Comparison of ENCODE assay signal across 12 cellular contexts in genomic region chr9:111356567-111357244, GRCh38. TPM values are rescaled to one million over a fixed set of nuclear protein-coding genes. Genes with fewer than 3 reads are reported as not detected.
DNase-seq lines count a peak whose midpoint lies in the region; ATAC-seq and TF ChIP-seq lines count a peak whose summit lies in the region.
"Had no signal": no experiment of that assay in that cellular context is flagged by ENCODE, and none has a peak within 500 bp of the region (broad histone marks: within the 10 kb centered on the region; RNA-seq: fewer than 3 reads in every experiment).

No MANE protein-coding gene starts in this region.

- H3K27me3 ChIP-seq in left ventricle myocardium inferior (ENCODE audit: low read depth) = no peaks in the 10 kb centered on the region
- no peaks in the 10 kb centered on the region for H3K27me3 ChIP-seq in kidney epithelial cell (ENCODE audit: control insufficient read depth, insufficient read depth, low read length)
- H3K27me3 ChIP-seq in aorta (ENCODE audit: control insufficient read depth in 1 of 2, insufficient read depth in 2 of 2, low read length in 1 of 2) = no peaks in the 10 kb centered on the region

- H3K36me3 ChIP-seq in left ventricle myocardium inferior (peaks cover 17% of the 10 kb centered on the region), kidney epithelial cell (ENCODE audit: control insufficient read depth, insufficient read depth, low read length) (peaks cover 1% of the 10 kb centered on the region), aorta (ENCODE audit: control insufficient read depth in 1 of 2, insufficient read depth in 2 of 2, low read length in 1 of 2) (peaks cover 0 to 2% of the 10 kb centered on the region in 2 donors)
- H3K36me3 ChIP-seq: HAP-1 had no signal

- ATAC-seq in Right ventricle myocardium inferior (peak; percentile 48), aorta (ENCODE audit: low FRiP score) (peak; percentile 79), HG03520 (IDR thresholded peaks at IDR 0.05; ENCODE audit: unreplicated experiment) (no peak)

- 32 to 33% methylated on average over 11 of the region's 11 CpGs for WGBS in aorta, 2 donors

- H3K27ac ChIP-seq in left ventricle myocardium inferior (replicated peaks) (no peak overlapping the region), aorta (ENCODE audit: low read depth in 1 of 2, low read length in 2 of 2) (no peak overlapping the region)

- TF ChIP-seq CTCF in left ventricle myocardium inferior (IDR thresholded peaks at IDR 0.05; ENCODE audit: borderline replicate concordance) (no peak), astrocyte of the spinal cord (IDR thresholded peaks at IDR 0.05; ENCODE audit: low read depth, low read length) (no peak), kidney epithelial cell (IDR thresholded peaks at IDR 0.05; ENCODE audit: insufficient read depth, low read length, poor library complexity, severe bottlenecking) (no peak)

- no peaks in the 10 kb centered on the region for H3K9me3 ChIP-seq in left ventricle myocardium inferior (replicated peaks)
- no peaks in the 10 kb centered on the region for H3K9me3 ChIP-seq in aorta (ENCODE audit: control insufficient read depth, low read length)
- H3K9me3 ChIP-seq: HAP-1 had no signal

- no peak for DNase-seq in Right ventricle myocardium inferior (ENCODE audit: missing footprints)
- no peak for DNase-seq in left ventricle myocardium inferior
- DNase-seq in astrocyte of the spinal cord (ENCODE audit: low read depth, low spot score) = peak; percentile 92
- peak; percentile 87 for DNase-seq in kidney epithelial cell (ENCODE audit: low read depth)
- DNase-seq in aorta = no peak
- no peak for DNase-seq in HuH-7 (ENCODE audit: low spot score)
- no peak for DNase-seq in NCI-H1105 treated with DMSO at 0.1 percent for 48 hours (lab: John Stamatoyannopoulos, UW)
- DNase-seq: central memory CD4-positive, alpha-beta T cell; RPMI8226 had no signal

- in situ Hi-C loops in astrocyte of the spinal cord (cut with HindIII; ENCODE audit: low sequenced_read_pairs) = no loop called here

- intact Hi-C loops in Right ventricle myocardium inferior (cut with DNase I) (no loop called here), left ventricle myocardium inferior (cut with micrococcal nuclease) (no loop called here), aorta (cut with DNase I) (no loop called here)

- H3K4me1 ChIP-seq in left ventricle myocardium inferior (peaks cover 7% of the 10 kb centered on the region), aorta (ENCODE audit: control insufficient read depth in 1 of 2, insufficient read depth in 2 of 2, low read length in 2 of 2) (no peaks in the 10 kb centered on the region)
- H3K4me1 ChIP-seq: HAP-1 had no signal

- H3K4me3 ChIP-seq in left ventricle myocardium inferior = no peak overlapping the region
- peak overlapping the region; percentile 33 for H3K4me3 ChIP-seq in astrocyte of the spinal cord (ENCODE audit: low read depth, low read length)
- H3K4me3 ChIP-seq in kidney epithelial cell (ENCODE audit: low read depth, low read length) = no peak overlapping the region
- H3K4me3 ChIP-seq in aorta (ENCODE audit: low read length in 2 of 2) = no peak overlapping the region
- H3K4me3 ChIP-seq: HAP-1 had no signal

RNA-seq across cellular contexts. Expression of gene OR2K2, which starts 26.7 kb away (rescaled TPM):
- total RNA-seq in Right ventricle myocardium inferior (not detected), left ventricle myocardium inferior (not detected), kidney epithelial cell (0.08 TPM in 1 of 2 replicates, not detected in the other), aorta (not detected)
- not detected for polyA plus RNA-seq in aorta
- polyA plus RNA-seq: CD14-positive monocyte had no signal

Comparison
In these comparisons a context has a peak if more than half of its experiments do, and no peak if none do; other contexts are left out.
1. DNase-seq: peak in astrocyte of the spinal cord (single experiment) and kidney epithelial cell (single experiment); none in Right ventricle myocardium inferior (single experiment), left ventricle myocardium inferior (single experiment), aorta (0 of 2), HuH-7 (single experiment) and NCI-H1105 treated with DMSO at 0.1 percent for 48 hours (single experiment).